9 cellular contexts compared by ENCODE assay signal in the genomic region with DNA sequence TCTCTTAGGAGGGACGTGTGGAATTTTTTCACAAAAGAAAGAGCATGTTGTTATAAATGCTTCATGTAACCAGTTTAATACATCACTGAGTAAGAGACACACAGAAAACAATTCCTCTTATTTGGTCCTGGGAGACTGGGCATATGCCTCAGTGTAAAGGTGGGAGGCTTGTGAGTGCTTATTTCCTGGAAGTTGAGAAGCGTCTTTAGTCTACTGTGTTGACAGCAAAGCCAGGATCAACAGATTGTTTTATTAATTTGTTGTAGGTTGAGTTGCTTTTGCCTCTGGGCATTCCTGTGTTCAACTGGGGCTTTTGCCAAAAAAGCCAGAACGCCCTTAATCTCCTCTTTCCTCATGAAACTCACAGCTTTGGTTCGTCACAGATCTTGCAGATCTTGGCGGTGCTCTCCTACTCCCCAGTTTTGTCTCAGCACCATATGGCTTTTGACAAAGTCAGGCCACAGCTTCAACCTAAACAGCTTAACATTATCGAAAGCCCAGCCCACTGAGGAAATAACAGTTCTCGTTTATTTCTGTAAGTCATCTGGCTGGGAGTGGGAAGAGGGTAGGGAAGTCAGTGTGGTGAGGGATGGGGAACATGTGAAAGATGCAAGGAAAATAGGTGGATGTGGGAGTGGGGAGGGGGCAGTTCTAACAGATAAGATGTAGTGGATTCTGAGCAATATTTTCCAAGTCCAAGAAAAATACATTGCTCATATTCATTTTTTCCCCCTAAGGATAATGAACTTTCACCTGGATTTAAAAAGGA.
A peak's percentile ranks its signal among the peaks of the same experiment; 100 is the strongest.
DNase-seq lines count a peak whose midpoint lies in the region; ATAC-seq and TF ChIP-seq lines count a peak whose summit lies in the region.
"Had no signal": no experiment of that assay in that cellular context is flagged by ENCODE, and none has a peak within 500 bp of the region (broad histone marks: within the 10 kb centered on the region; RNA-seq: fewer than 3 reads in every experiment).

No MANE protein-coding gene starts in this region.

- in situ Hi-C loops in IMR-90 (cut with MboI; ENCODE audit: low sequenced_read_pairs) = no loop called here

- H3K56ac ChIP-seq in IMR-90 (ENCODE audit: extremely low read depth, insufficient read depth, low read length) = no peak overlapping the region

- H3K23ac ChIP-seq in IMR-90 (ENCODE audit: low read depth, low read length) = peak overlapping the region; percentile 40; the same call in 1 of the 2 replicates

- peak overlapping the region; percentile 34; the same call in 1 of the 2 replicates for H3K18ac ChIP-seq in IMR-90 (ENCODE audit: low read depth, low read length)

- no peaks in the 10 kb centered on the region for H3K27me3 Mint-ChIP-seq in brain

- H3K36me3 ChIP-seq in IMR-90 (ENCODE audit: control insufficient read depth, insufficient read depth, low read length) (no peaks in the 10 kb centered on the region), MG63 (no peaks in the 10 kb centered on the region)
- H3K36me3 ChIP-seq: colonic mucosa had no signal

- H3K4ac ChIP-seq in IMR-90 (ENCODE audit: low read depth, low read length) = peak overlapping the region; percentile 34; the same call in 1 of the 2 replicates

- TF ChIP-seq CTCF in IMR-90 (conservative IDR thresholded peaks at IDR 0.05; ENCODE audit: low read depth, low read length) (no peak), brain (conservative IDR thresholded peaks at IDR 0.05) (no peak)

- H3K9ac ChIP-seq in IMR-90 (ENCODE audit: low read depth, low read length) = no peak overlapping the region

- H3K4me3 ChIP-seq in IMR-90 (ENCODE audit: insufficient read depth, low read depth, low read length) (no peak overlapping the region), MG63 (no peak overlapping the region)
- H3K4me3 ChIP-seq: colonic mucosa had no signal

- peak overlapping the region; percentile 19; the same call in 1 of the 2 replicates for H3K27ac ChIP-seq in IMR-90 (ENCODE audit: insufficient read depth, low read length)
- H3K27ac ChIP-seq: colonic mucosa had no signal

- peak overlapping the region; percentile 28 to 87 (median 69) for H3K27ac Mint-ChIP-seq in brain

- CTCF ChIA-PET in IMR-90 (lab: Yijun Ruan, JAX) = interaction anchor here (1.1 kb wide), 1 partner anchor 156 kb away, joined by 3 read pairs; no protein-coding TSS in a partner anchor

- no peaks in the 10 kb centered on the region for H3K36me3 Mint-ChIP-seq in brain

- H4K5ac ChIP-seq in IMR-90 (ENCODE audit: low read depth, low read length) = no peak overlapping the region

- peak overlapping the region in 2 of 5 experiments; percentile 4 to 8 for H3K4me3 Mint-ChIP-seq in brain

- no TSS peak for BruUV-seq in IMR-90 (replicated peaks; lab: Mats Ljungman, UMichigan)

- peak overlapping the region; percentile 39; the same call in 1 of the 2 replicates for H3K14ac ChIP-seq in IMR-90 (replicated peaks; ENCODE audit: low read depth, low read length)

- WGBS in IMR-90 (ENCODE audit: extremely low coverage in 2 of 2, insufficient read length in 1 of 2), 2 experiments = 4% methylated on average over 3 of the region's 7 CpGs; no CpG with 5 or more reads in 1 of the 2 experiments

- H2BK120ac ChIP-seq in IMR-90 (ENCODE audit: low read depth, low read length) = peak overlapping the region; percentile 47

- H3K27me3 ChIP-seq in IMR-90 (ENCODE audit: control insufficient read depth, insufficient read depth, low read length) (peaks cover 4% of the 10 kb centered on the region), MG63 (no peaks in the 10 kb centered on the region)
- H3K27me3 ChIP-seq: colonic mucosa had no signal

- 0 out of 2 replicates have a peak overlapping the region, but pooled peaks have one; percentile 7 for H2AK5ac ChIP-seq in IMR-90 (ENCODE audit: low read depth, low read length)

- H2BK15ac ChIP-seq in IMR-90 (ENCODE audit: low read depth, low read length) = peak overlapping the region; percentile 31; the same call in 1 of the 3 replicates

- H3K9me3 ChIP-seq in IMR-90 (ENCODE audit: control insufficient read depth, insufficient read depth, low read length) = no peaks in the 10 kb centered on the region
- H3K9me3 ChIP-seq in MG63 = no peaks in the 10 kb centered on the region
- H3K9me3 ChIP-seq: colonic mucosa had no signal

- no peak overlapping the region; the same call in 1 of the 2 replicates for H4K91ac ChIP-seq in IMR-90 (ENCODE audit: insufficient read depth, low read depth, low read length)

- peak overlapping the region; percentile 66 for H2BK20ac ChIP-seq in IMR-90 (ENCODE audit: low read depth, low read length)

- intact Hi-C loops in IMR-90 (cut with micrococcal nuclease) = no loop called here

- no peaks in the 10 kb centered on the region for H3K79me1 ChIP-seq in IMR-90 (ENCODE audit: low read depth in 1 of 2, low read length in 2 of 2)

- ATAC-seq in IMR-90 (ENCODE audit: low read depth) = peak; percentile 76
- no peak for ATAC-seq in GM21515 (IDR thresholded peaks at IDR 0.05; ENCODE audit: unreplicated experiment)

- dilution Hi-C loops in IMR-90 (cut with HindIII; ENCODE audit: low sequenced_read_pairs, unreplicated experiment) = no loop called here

- peak; percentile 82 for DNase-seq in IMR-90
- DNase-seq in inferior parietal cortex (ENCODE audit: extremely low spot score) = peak; percentile 25
- no peak for DNase-seq in activated CD4-positive, CD25-positive, alpha-beta regulatory T cell (lab: John Stamatoyannopoulos, UW)
- no peak for DNase-seq in MG63
- DNase-seq in activated effector memory CD4-positive, alpha-beta T cell treated with anti-CD3 and anti-CD28 coated beads, Interleukin-2, amount 50 U/mL, for 16 hours = no peak
- DNase-seq: colonic mucosa; stimulated activated naive CD4-positive, alpha-beta T cell had no signal

- peak overlapping the region in 1 of 2 experiments; percentile 18; a peak in 1 of 4 replicates for H4K8ac ChIP-seq in IMR-90 (ENCODE audit: low read depth in 2 of 2, low read length in 2 of 2)

- H4K20me1 ChIP-seq in IMR-90 (ENCODE audit: insufficient read depth, low read length) = no peaks in the 10 kb centered on the region

- POLR2A ChIA-PET in IMR-90 (lab: Charles Lee; ENCODE audit: unreplicated experiment) = no interaction called here

- H2BK5ac ChIP-seq in IMR-90 (ENCODE audit: low read depth, low read length, poor library complexity, severe bottlenecking) = peak overlapping the region; percentile 30

- peaks cover 2 to 13% (median 8%) of the 10 kb centered on the region in 5 experiments for H3K9me3 Mint-ChIP-seq in brain

- H3K4me2 ChIP-seq in IMR-90 (ENCODE audit: low read depth, low read length) = peak overlapping the region; percentile 69

- H2AK9ac ChIP-seq in IMR-90 (replicated peaks; ENCODE audit: low read depth, low read length, poor library complexity) = no peak overlapping the region

- peaks cover 13% of the 10 kb centered on the region for H3K4me1 ChIP-seq in IMR-90 (ENCODE audit: control insufficient read depth, insufficient read depth, low read length)
- H3K4me1 ChIP-seq: colonic mucosa had no signal

- peaks cover 13% of the 10 kb centered on the region for H3K9me1 ChIP-seq in IMR-90 (ENCODE audit: insufficient read depth, low read length)

- peak overlapping the region; percentile 60 for H2AFZ ChIP-seq in IMR-90 (replicated peaks; ENCODE audit: low read length, poor library complexity)

- no peak for TF ChIP-seq POLR2A in IMR-90 (IDR thresholded peaks at IDR 0.05; ENCODE audit: low read depth, low read length)

- no peak for TF ChIP-seq RAD21 in IMR-90 (IDR thresholded peaks at IDR 0.05; ENCODE audit: low read length)

- peaks cover 33% of the 10 kb centered on the region for H3K4me1 Mint-ChIP-seq in brain

TF ChIP-seq in IMR-90, 13 proteins besides CTCF, POLR2A, EP300 and RAD21:
- TF ChIP-seq, protein P1, sequence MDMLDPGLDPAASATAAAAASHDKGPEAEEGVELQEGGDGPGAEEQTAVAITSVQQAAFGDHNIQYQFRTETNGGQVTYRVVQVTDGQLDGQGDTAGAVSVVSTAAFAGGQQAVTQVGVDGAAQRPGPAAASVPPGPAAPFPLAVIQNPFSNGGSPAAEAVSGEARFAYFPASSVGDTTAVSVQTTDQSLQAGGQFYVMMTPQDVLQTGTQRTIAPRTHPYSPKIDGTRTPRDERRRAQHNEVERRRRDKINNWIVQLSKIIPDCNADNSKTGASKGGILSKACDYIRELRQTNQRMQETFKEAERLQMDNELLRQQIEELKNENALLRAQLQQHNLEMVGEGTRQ (IDR thresholded peaks at IDR 0.05; ENCODE audit: low read depth, low read length) = no peak
- no peak for TF ChIP-seq RCOR1 (IDR thresholded peaks at IDR 0.05; ENCODE audit: insufficient replicate concordance, low read length)
- no peak for TF ChIP-seq MXI1 (IDR thresholded peaks at IDR 0.05; ENCODE audit: borderline replicate concordance, low read depth, low read length)
- TF ChIP-seq MAFK (IDR thresholded peaks at IDR 0.05; ENCODE audit: low read depth, low read length) = no peak
- TF ChIP-seq, protein P2, sequence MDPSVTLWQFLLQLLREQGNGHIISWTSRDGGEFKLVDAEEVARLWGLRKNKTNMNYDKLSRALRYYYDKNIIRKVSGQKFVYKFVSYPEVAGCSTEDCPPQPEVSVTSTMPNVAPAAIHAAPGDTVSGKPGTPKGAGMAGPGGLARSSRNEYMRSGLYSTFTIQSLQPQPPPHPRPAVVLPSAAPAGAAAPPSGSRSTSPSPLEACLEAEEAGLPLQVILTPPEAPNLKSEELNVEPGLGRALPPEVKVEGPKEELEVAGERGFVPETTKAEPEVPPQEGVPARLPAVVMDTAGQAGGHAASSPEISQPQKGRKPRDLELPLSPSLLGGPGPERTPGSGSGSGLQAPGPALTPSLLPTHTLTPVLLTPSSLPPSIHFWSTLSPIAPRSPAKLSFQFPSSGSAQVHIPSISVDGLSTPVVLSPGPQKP (IDR thresholded peaks at IDR 0.05; ENCODE audit: borderline replicate concordance, low read depth, low read length) = no peak
- no peak for TF ChIP-seq CHD1 (IDR thresholded peaks at IDR 0.05; ENCODE audit: low read depth, low read length)
- no peak for TF ChIP-seq BHLHE40 (IDR thresholded peaks at IDR 0.05; ENCODE audit: low read depth, low read length)
- no peak for TF ChIP-seq CEBPB (IDR thresholded peaks at IDR 0.05; ENCODE audit: low read depth, low read length)
- TF ChIP-seq RFX5 (IDR thresholded peaks at IDR 0.05; ENCODE audit: low read depth, low read length) = no peak
- no peak for TF ChIP-seq MAZ (IDR thresholded peaks at IDR 0.05; ENCODE audit: borderline replicate concordance, low read depth, low read length)
- no peak for TF ChIP-seq FOS (IDR thresholded peaks at IDR 0.05; ENCODE audit: low read depth, low read length)
- no peak for TF ChIP-seq NFE2L2 (IDR thresholded peaks at IDR 0.05; ENCODE audit: low read depth, low read length)

Comparison
In these comparisons a context has a peak if more than half of its experiments do, and no peak if none do; other contexts are left out.
1. DNase-seq: peak in IMR-90 (single experiment) and inferior parietal cortex (single experiment); none in activated CD4-positive, CD25-positive, alpha-beta regulatory T cell (0 of 4), MG63 (single experiment) and activated effector memory CD4-positive, alpha-beta T cell treated with anti-CD3 and anti-CD28 coated beads, Interleukin-2, amount 50 U/mL, for 16 hours (single experiment).